ENCODE assay signal across 8 cellular contexts in genomic region chrX:129931411-129932136, GRCh38. TPM values are rescaled to one million over a fixed set of nuclear protein-coding genes. Genes with fewer than 3 reads are reported as not detected.
A peak's percentile ranks its signal among the peaks of the same experiment; 100 is the strongest.
DNase-seq lines count a peak whose midpoint lies in the region; ATAC-seq and TF ChIP-seq lines count a peak whose summit lies in the region.

No MANE protein-coding gene starts in this region.

- H3K27ac Mint-ChIP-seq in mesothelial cell of epicardium: peak overlapping the region; percentile 91

- peak overlapping the region; percentile 65 for H3K4me3 ChIP-seq in BE2C (ENCODE audit: low read depth, low read length)

- H3K27me3 Mint-ChIP-seq in mesothelial cell of epicardium (ENCODE audit: low read depth): peaks cover 32% of the 10 kb centered on the region

- ATAC-seq in GM19025 (IDR thresholded peaks at IDR 0.05; ENCODE audit: low read depth, unreplicated experiment) (peak; percentile 51), HG03175 (IDR thresholded peaks at IDR 0.05; ENCODE audit: unreplicated experiment) (peak; percentile 66)

- H3K9me3 ChIP-seq in BE2C: no peaks in the 10 kb centered on the region

- peaks cover 15% of the 10 kb centered on the region for H3K36me3 ChIP-seq in BE2C

- peak overlapping the region; percentile 72 for H3K4me3 Mint-ChIP-seq in mesothelial cell of epicardium

- H3K9me3 Mint-ChIP-seq in mesothelial cell of epicardium: peaks cover 6% of the 10 kb centered on the region

- TF ChIP-seq CTCF in BE2C (IDR thresholded peaks at IDR 0.05; ENCODE audit: low read depth, low read length): no peak
- TF ChIP-seq CTCF in mesothelial cell of epicardium (IDR thresholded peaks at IDR 0.05; ENCODE audit: unreplicated experiment): no peak

- peaks cover 5% of the 10 kb centered on the region for H3K36me3 Mint-ChIP-seq in mesothelial cell of epicardium

- H3K4me1 ChIP-seq in BE2C: no peaks in the 10 kb centered on the region

- no peaks in the 10 kb centered on the region for H3K27me3 ChIP-seq in BE2C

- DNase-seq in BE2C (peak; percentile 92), NCI-H524 treated with DMSO at 0.1 percent for 48 hours (lab: John Stamatoyannopoulos, UW) (peak; percentile 35), epidermal melanocyte (ENCODE audit: insufficient read length, low spot score) (peak; percentile 77), mesothelial cell of epicardium (ENCODE audit: low spot score in 2 of 2, unreplicated experiment in 2 of 2) (peak; percentile 55 to 64)
- peak; percentile 8 for DNase-seq in activated CD8-positive, alpha-beta memory T cell treated with anti-CD3 and anti-CD28 coated beads, Interleukin-2, amount 50 U/mL, for 24 hours (ENCODE audit: extremely low read depth)
- DNase-seq in stimulated activated CD8-positive, alpha-beta memory T cell treated with anti-CD3 and anti-CD28 coated beads, Interleukin-4, amount 100 ng/mL, for 1 hour (ENCODE audit: low read depth in 2 of 2, low spot score in 1 of 2): peak; percentile 2 to 22

- no peaks in the 10 kb centered on the region for H3K4me1 Mint-ChIP-seq in mesothelial cell of epicardium

RNA-seq across cellular contexts. Expression of gene UTP14A, which starts 25.6 kb away (rescaled TPM):
- 58.3 TPM for polyA plus RNA-seq in BE2C (2012; ENCODE audit: insufficient read depth, insufficient read length, low read depth)
- 19.2 to 20.4 TPM (median 19.2 TPM) in 3 replicates for total RNA-seq in mesothelial cell of epicardium

RNA-seq across cellular contexts. Expression of gene BCORL1, which starts 50.9 kb away (rescaled TPM):
- 4.8 TPM for polyA plus RNA-seq in BE2C (2012; ENCODE audit: insufficient read depth, insufficient read length, low read depth)
- 27.7 to 28.9 TPM (median 28.0 TPM) in 3 replicates for total RNA-seq in mesothelial cell of epicardium

Comparison
In these comparisons a context has a peak if more than half of its experiments do, and no peak if none do; other contexts are left out.
1. Peak in every context shown above with its lines: DNase-seq, ATAC-seq and H3K4me3 ChIP-seq.
2. DNase-seq: peak in every context shown above with its lines; median percentile 92 in BE2C; 77 in epidermal melanocyte; 60 in mesothelial cell of epicardium; 35 in NCI-H524 treated with DMSO at 0.1 percent for 48 hours; 12 in stimulated activated CD8-positive, alpha-beta memory T cell treated with anti-CD3 and anti-CD28 coated beads, Interleukin-4, amount 100 ng/mL, for 1 hour; 8 in activated CD8-positive, alpha-beta memory T cell treated with anti-CD3 and anti-CD28 coated beads, Interleukin-2, amount 50 U/mL, for 24 hours.